ENCODE assay signal across 8 cellular contexts in the genomic region with DNA sequence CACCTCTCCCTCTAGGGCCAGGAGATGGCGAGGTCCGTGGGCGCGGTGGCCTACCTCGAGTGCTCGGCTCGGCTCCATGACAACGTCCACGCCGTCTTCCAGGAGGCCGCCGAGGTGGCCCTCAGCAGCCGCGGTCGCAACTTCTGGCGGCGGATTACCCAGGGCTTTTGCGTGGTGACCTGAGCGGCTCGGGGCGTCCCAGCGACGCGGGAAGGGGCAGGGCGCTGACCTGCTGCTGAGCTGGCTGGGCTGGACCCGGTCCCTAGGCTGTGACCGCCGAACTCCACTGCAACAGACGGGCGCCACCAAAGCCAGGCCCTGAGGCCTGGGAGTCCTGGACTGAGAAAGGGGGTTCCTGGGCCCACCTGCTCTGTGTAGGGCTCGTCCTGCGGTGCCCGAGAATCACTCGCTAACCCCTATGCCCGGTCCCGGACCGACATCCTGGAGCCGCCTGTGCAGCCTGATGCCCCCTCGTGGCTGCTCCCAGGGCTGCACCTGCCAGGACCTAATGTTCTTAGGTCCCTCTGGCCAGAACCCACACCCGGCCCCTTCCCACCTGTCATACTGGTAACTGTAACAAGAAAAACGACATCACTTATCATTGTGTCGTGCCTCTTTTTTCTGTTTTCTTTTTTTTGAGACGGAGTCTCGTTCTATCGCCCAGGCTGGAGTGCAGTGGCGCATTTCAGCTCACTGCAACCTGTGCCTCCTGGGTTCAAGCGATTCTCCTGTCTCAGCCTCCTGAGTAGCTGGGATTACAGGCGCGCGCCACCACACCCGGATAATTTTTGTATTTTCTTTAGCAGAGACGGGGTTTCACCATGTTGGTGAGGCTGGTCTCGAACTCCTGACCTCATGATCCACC.
DNase-seq lines count a peak whose midpoint lies in the region; ATAC-seq lines count a peak whose summit lies in the region.

No MANE protein-coding gene starts in this region.

- DNase-seq in CD1c-positive myeloid dendritic cell (ENCODE audit: extremely low spot score) (peak; percentile 81), T-helper 9 cell (peak; percentile 60), astrocyte of the hippocampus (ENCODE audit: low read depth, low spot score) (peak; percentile 87), smooth muscle cell of the brain vasculature (ENCODE audit: low read depth, low spot score) (peak; percentile 32)

- ATAC-seq in GM19397 (IDR thresholded peaks at IDR 0.05; ENCODE audit: unreplicated experiment) = no peak
- no peak for ATAC-seq in HG03460 (IDR thresholded peaks at IDR 0.05; ENCODE audit: unreplicated experiment)

- H3K9ac ChIP-seq in HUES48 (ENCODE audit: low read depth, low read length) (no peak overlapping the region), iPS-15b (ENCODE audit: low read depth, low read length) (no peak overlapping the region)

- H3K4me3 ChIP-seq in HUES48 (ENCODE audit: low read depth, low read length) = peak overlapping the region; percentile 37; the same call in 1 of the 2 replicates
- H3K4me3 ChIP-seq in iPS-15b (ENCODE audit: low read depth, low read length) = peak overlapping the region; percentile 63

- H3K27ac ChIP-seq in HUES48 (ENCODE audit: low read depth, low read length) = no peak overlapping the region

- H3K9me3 ChIP-seq in HUES48 (ENCODE audit: control insufficient read depth, insufficient read depth, low read length) (no peaks in the 10 kb centered on the region), iPS-15b (ENCODE audit: control insufficient read depth, insufficient read depth, low read length) (no peaks in the 10 kb centered on the region)

- H3K4me1 ChIP-seq in HUES48 (ENCODE audit: control insufficient read depth, insufficient read depth, low read length) (no peaks in the 10 kb centered on the region), iPS-15b (ENCODE audit: control insufficient read depth, insufficient read depth, low read length) (no peaks in the 10 kb centered on the region)

- H3K27me3 ChIP-seq in HUES48 (ENCODE audit: control insufficient read depth, insufficient read depth, low read length) (no peaks in the 10 kb centered on the region), iPS-15b (ENCODE audit: control insufficient read depth, insufficient read depth, low read length) (no peaks in the 10 kb centered on the region)

- no peaks in the 10 kb centered on the region for H3K36me3 ChIP-seq in HUES48 (ENCODE audit: control insufficient read depth, insufficient read depth, low read length)
- no peaks in the 10 kb centered on the region for H3K36me3 ChIP-seq in iPS-15b (ENCODE audit: control insufficient read depth, insufficient read depth, low read length)

Comparison
In these comparisons a context has a peak if more than half of its experiments do, and no peak if none do; other contexts are left out.
1. DNase-seq: peak in every context shown above with its lines; median percentile 87 in astrocyte of the hippocampus; 81 in CD1c-positive myeloid dendritic cell; 60 in T-helper 9 cell; 32 in smooth muscle cell of the brain vasculature.